Comparison of ENCODE assay signal across 15 cellular contexts in the genomic region with DNA sequence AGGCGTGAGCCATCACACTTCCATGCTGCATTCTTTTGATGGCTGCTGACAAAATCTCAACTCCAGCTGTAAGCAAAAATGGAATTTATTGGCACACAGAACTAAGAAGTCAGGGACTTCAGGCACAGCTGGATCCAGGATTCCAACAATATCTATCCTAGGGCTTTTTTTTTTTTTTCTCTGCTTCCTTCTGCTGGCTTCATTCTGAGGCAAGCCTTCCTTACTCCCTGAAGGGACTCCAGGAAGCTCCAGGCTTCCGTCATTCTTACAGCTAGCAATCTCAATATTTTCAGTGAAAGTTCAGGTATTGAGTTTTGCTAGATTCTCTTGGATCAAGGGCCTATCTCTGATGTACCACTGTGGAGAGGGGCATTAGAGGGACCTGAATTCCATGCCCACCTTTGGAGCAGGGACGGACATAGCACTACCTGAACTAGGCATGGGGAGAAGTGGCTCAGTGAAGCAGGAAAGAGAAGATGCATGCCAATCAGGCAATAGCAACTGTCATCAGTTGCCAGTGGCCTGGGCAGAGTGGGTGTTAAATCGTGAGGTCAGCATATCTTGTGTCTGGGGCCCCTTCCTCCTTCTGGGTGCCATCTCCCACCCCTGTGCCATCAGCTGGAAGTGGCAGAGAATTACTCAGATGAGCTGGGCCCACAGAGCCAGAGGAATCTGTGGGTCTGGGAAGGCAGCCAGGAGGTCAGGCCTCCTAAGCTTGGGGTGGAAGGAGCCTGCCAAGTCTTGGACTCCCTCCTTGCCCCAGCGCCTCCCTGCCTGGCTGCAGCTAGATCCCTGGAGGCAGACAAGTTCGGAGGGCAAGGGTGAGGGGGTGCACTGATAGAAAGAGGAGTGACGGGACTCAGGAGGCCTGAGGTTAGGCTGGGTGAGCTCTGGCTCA.
DNase-seq lines count a peak whose midpoint lies in the region; ATAC-seq and TF ChIP-seq lines count a peak whose summit lies in the region.
"Had no signal": no experiment of that assay in that cellular context is flagged by ENCODE, and none has a peak within 500 bp of the region (broad histone marks: within the 10 kb centered on the region; RNA-seq: fewer than 3 reads in every experiment).

No MANE protein-coding gene starts in this region.

- TF ChIP-seq EP300 in ovary (IDR thresholded peaks at IDR 0.05), result no peak

- DNase-seq in AG10803 (ENCODE audit: low read depth) (peak; percentile 78), T1000 (lab: John Stamatoyannopoulos, UW) (peak; percentile 24), globus pallidus (ENCODE audit: low spot score) (peak; percentile 31), ovary (peak in 4 of 5 donors; percentile 59 to 86 (median 70)), NCI-H2171 (lab: John Stamatoyannopoulos, UW) (no peak), COLO668 (lab: John Stamatoyannopoulos, UW; ENCODE audit: unreplicated experiment) (no peak), T-helper 9 cell (no peak)
- DNase-seq: activated CD4-positive, alpha-beta T cell treated with anti-CD3 and anti-CD28 coated beads for 4 hours; activated gamma-delta T cell; DMS79; NCI-H1092; NCI-H748 treated with DMSO at 0.1 percent for 48 hours had no signal

- no peak for TF ChIP-seq POLR2A in ovary (IDR thresholded peaks at IDR 0.05)

- H3K9me3 ChIP-seq in ovary, result no peaks in the 10 kb centered on the region

- H3K4me1 ChIP-seq in ovary (ENCODE audit: insufficient read depth), result peaks cover 5% of the 10 kb centered on the region

- TF ChIP-seq CTCF in AG10803 (conservative IDR thresholded peaks at IDR 0.05; ENCODE audit: low read length) (no peak), ovary (IDR thresholded peaks at IDR 0.05) (no peak)

- H3K27ac ChIP-seq in ovary, result no peak overlapping the region
- H3K27ac ChIP-seq: HL-60, SK-N-MC had no signal

- 53 to 60% (median 58%) methylated on average over 7 of the region's 7 CpGs for WGBS in ovary, 3 donors

- ATAC-seq in activated CD4-positive, CD25-positive, alpha-beta regulatory T cell treated with anti-CD3 and anti-CD28 coated beads, Interleukin-2, amount 50 U/mL, for 24 hours, result no peak

- H3K36me3 ChIP-seq in ovary, result no peaks in the 10 kb centered on the region

- H3K4me3 ChIP-seq in AG10803 (ENCODE audit: low read length), result no peak overlapping the region
- no peak overlapping the region for H3K4me3 ChIP-seq in ovary
- H3K4me3 ChIP-seq: SK-N-MC had no signal

- no peaks in the 10 kb centered on the region for H3K27me3 ChIP-seq in ovary

- intact Hi-C loops in ovary (cut with DNase I), result loop anchor here in 1 of 4 donors (5.0 kb wide), 1 partner anchor 54 kb away; no protein-coding TSS in a partner anchor

Comparison
In these comparisons a context has a peak if more than half of its experiments do, and no peak if none do; other contexts are left out.
1. DNase-seq: peak in AG10803 (single experiment), T1000 (single experiment), globus pallidus (single experiment) and ovary (4 of 5); none in NCI-H2171 (single experiment), COLO668 (single experiment) and T-helper 9 cell (single experiment).